Comparison of ENCODE assay signal across 18 cellular contexts in the genomic region with DNA sequence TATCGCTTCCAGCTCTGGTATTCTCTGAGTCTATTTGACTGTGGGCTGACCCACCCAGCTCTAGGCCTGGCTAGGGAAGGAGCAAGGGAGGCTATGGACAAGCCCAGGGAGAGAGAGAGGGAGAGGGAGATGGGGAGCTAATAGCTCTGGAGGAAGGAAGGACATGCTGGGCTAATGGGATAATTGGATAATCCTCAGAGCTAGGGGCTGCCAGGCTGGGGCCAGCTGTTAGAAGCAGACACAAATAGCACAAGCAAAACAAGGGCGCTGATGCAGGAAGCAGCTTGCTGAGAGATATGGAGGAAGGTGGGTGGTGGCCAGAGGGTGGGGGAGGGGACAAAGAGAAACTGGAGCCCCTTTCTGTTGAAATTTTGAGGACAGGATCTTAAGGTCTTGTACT. TPM values are rescaled to one million over a fixed set of nuclear protein-coding genes. Genes with fewer than 3 reads are reported as not detected.
DNase-seq lines count a peak whose midpoint lies in the region; ATAC-seq, FAIRE-seq and TF ChIP-seq lines count a peak whose summit lies in the region.
"Had no signal": no experiment of that assay in that cellular context is flagged by ENCODE, and none has a peak within 500 bp of the region (broad histone marks: within the 10 kb centered on the region; RNA-seq: fewer than 3 reads in every experiment).

No MANE protein-coding gene starts in this region.

- H3K27ac Mint-ChIP-seq in natural killer cell: no peak overlapping the region
- H3K27ac Mint-ChIP-seq: stimulated activated naive CD8-positive, alpha-beta T cell treated with anti-CD3 and anti-CD28 coated beads, Interleukin-15, Interleukin-2, amounts not matched to agents 100 ng/mL and 50 ng/mL, for 24 hours had no signal

- H2BK12ac ChIP-seq in neuronal stem cell (ENCODE audit: low read length): no peak overlapping the region

- no peak overlapping the region for H3K4me3 ChIP-seq in endothelial cell of umbilical vein (replicated peaks in 1 of 3; ENCODE audit: insufficient read depth in 1 of 3, low read depth in 1 of 3, low read length in 3 of 3)
- H3K4me3 ChIP-seq in neuronal stem cell (ENCODE audit: low read length in 2 of 2): no peak overlapping the region
- no peak overlapping the region for H3K4me3 ChIP-seq in mammary epithelial cell (replicated peaks in 1 of 3; ENCODE audit: insufficient read depth in 1 of 3, low read depth in 2 of 3, low read length in 3 of 3)
- H3K4me3 ChIP-seq: SK-N-MC had no signal

- no peaks in the 10 kb centered on the region for H3K9me3 ChIP-seq in endothelial cell of umbilical vein (replicated peaks; ENCODE audit: control insufficient read depth, insufficient read depth, low read length)
- no peaks in the 10 kb centered on the region for H3K9me3 ChIP-seq in neuronal stem cell (replicated peaks in 1 of 2; ENCODE audit: control insufficient read depth in 2 of 2, insufficient read depth in 1 of 2, low read depth in 1 of 2, low read length in 2 of 2)
- H3K9me3 ChIP-seq in mammary epithelial cell (replicated peaks; ENCODE audit: insufficient read depth, low read length): no peaks in the 10 kb centered on the region

- no CpG with 5 or more reads among the region's 2 CpGs for WGBS in neuronal stem cell (ENCODE audit: extremely low coverage in 2 of 2, insufficient read length in 2 of 2, insufficient replicate concordance in 1 of 2), 2 donors
- whole genome bisulfite sequencing in mammary epithelial cell (ENCODE audit: low coverage, missing lambda C conversion rate): 100% methylated on average over 2 of the region's 2 CpGs

- no peaks in the 10 kb centered on the region for H3K9me3 Mint-ChIP-seq in natural killer cell
- H3K9me3 Mint-ChIP-seq: stimulated activated naive CD8-positive, alpha-beta T cell treated with anti-CD3 and anti-CD28 coated beads, Interleukin-15, Interleukin-2, amounts not matched to agents 100 ng/mL and 50 ng/mL, for 24 hours had no signal

- H2BK120ac ChIP-seq in neuronal stem cell (ENCODE audit: low read depth, low read length): no peak overlapping the region

- dilution Hi-C loops in endothelial cell of umbilical vein (cut with MboI; ENCODE audit: extremely low pct_ligation_motif_present, low sequenced_read_pairs) (no loop called here), mammary epithelial cell (cut with HindIII; ENCODE audit: low sequenced_read_pairs) (no loop called here)

- no peak overlapping the region for H3K4me2 ChIP-seq in endothelial cell of umbilical vein (ENCODE audit: insufficient read depth, low read length)
- no peak overlapping the region for H3K4me2 ChIP-seq in neuronal stem cell (ENCODE audit: insufficient read depth, low read length, poor library complexity, severe bottlenecking)
- no peak overlapping the region for H3K4me2 ChIP-seq in mammary epithelial cell (ENCODE audit: insufficient read depth, low read depth, low read length)

- H3K9ac ChIP-seq in endothelial cell of umbilical vein (replicated peaks; ENCODE audit: extremely low read depth, insufficient read depth, low read length) (no peak overlapping the region), neuronal stem cell (ENCODE audit: low read depth, low read length, poor library complexity) (no peak overlapping the region), mammary epithelial cell (ENCODE audit: insufficient read depth, low read length) (no peak overlapping the region)

- H2AK5ac ChIP-seq in neuronal stem cell (ENCODE audit: low read depth, low read length): no peak overlapping the region

- H2BK5ac ChIP-seq in neuronal stem cell (ENCODE audit: low read length): no peak overlapping the region

- H3K4ac ChIP-seq in neuronal stem cell (ENCODE audit: low read length): no peak overlapping the region

- in situ Hi-C loops in mammary epithelial cell (cut with MboI; ENCODE audit: low sequenced_read_pairs in 2 of 2): no loop called here

- POLR2A ChIA-PET in endothelial cell of umbilical vein (lab: Charles Lee): interaction anchor here (0.6 to 1.1 kb wide), 2 partner anchors 79 to 1927 kb away, joined by 3 to 4 read pairs; no protein-coding TSS in a partner anchor

- H3K27me3 ChIP-seq in endothelial cell of umbilical vein (ENCODE audit: control insufficient read depth in 2 of 2, insufficient read depth in 2 of 2, low read length in 2 of 2) (no peaks in the 10 kb centered on the region), neuronal stem cell (ENCODE audit: control insufficient read depth in 3 of 3, insufficient read depth in 3 of 3, low read depth in 1 of 3, low read length in 3 of 3) (peaks cover 0 to 4% (median 2%) of the 10 kb centered on the region in 3 experiments), mammary epithelial cell (ENCODE audit: insufficient read depth, low read length) (peaks cover 2% of the 10 kb centered on the region)

- H2AFZ ChIP-seq in endothelial cell of umbilical vein (ENCODE audit: low read depth, low read length): peak overlapping the region; percentile 26
- peak overlapping the region; percentile 34 for H2AFZ ChIP-seq in neuronal stem cell (ENCODE audit: low read length)
- H2AFZ ChIP-seq in mammary epithelial cell (ENCODE audit: low read depth, low read length): no peak overlapping the region

- H4K20me1 ChIP-seq in endothelial cell of umbilical vein (replicated peaks; ENCODE audit: control insufficient read depth, extremely low read depth, insufficient read depth, low read length) (no peaks in the 10 kb centered on the region), mammary epithelial cell (ENCODE audit: insufficient read depth, low read length) (no peaks in the 10 kb centered on the region)

- no peak overlapping the region for H2BK15ac ChIP-seq in neuronal stem cell (ENCODE audit: low read length)

- BruUV-seq in endothelial cell of umbilical vein (replicated peaks; lab: Mats Ljungman, UMichigan): no TSS peak
- no TSS peak for BruUV-seq in mammary epithelial cell (replicated peaks; lab: Mats Ljungman, UMichigan)

- CTCF ChIA-PET in endothelial cell of umbilical vein (lab: Charles Lee): no interaction called here
- CTCF ChIA-PET in mammary epithelial cell (lab: Charles Lee; ENCODE audit: low non-redundant PET): no interaction called here

- peaks cover 0 to 6% of the 10 kb centered on the region in 2 donors for H3K4me1 Mint-ChIP-seq in natural killer cell

- H3K23ac ChIP-seq in neuronal stem cell (ENCODE audit: low read depth, low read length, poor library complexity): no peak overlapping the region

- H3K79me2 ChIP-seq in endothelial cell of umbilical vein (ENCODE audit: control insufficient read depth, insufficient read depth, low read length) (no peaks in the 10 kb centered on the region), mammary epithelial cell (ENCODE audit: insufficient read depth, low read length) (no peaks in the 10 kb centered on the region)

- no peaks in the 10 kb centered on the region for H3K36me3 Mint-ChIP-seq in natural killer cell

- no peak overlapping the region for H3K4me3 Mint-ChIP-seq in natural killer cell
- H3K4me3 Mint-ChIP-seq: stimulated activated naive CD8-positive, alpha-beta T cell treated with anti-CD3 and anti-CD28 coated beads, Interleukin-15, Interleukin-2, amounts not matched to agents 100 ng/mL and 50 ng/mL, for 24 hours had no signal

- no peak overlapping the region for H4K8ac ChIP-seq in neuronal stem cell (ENCODE audit: low read depth, low read length)

- intact Hi-C loops in endothelial cell of umbilical vein (cut with micrococcal nuclease) (no loop called here), mammary epithelial cell (cut with micrococcal nuclease) (no loop called here), natural killer cell (cut with micrococcal nuclease) (no loop called here)

- FAIRE-seq in endothelial cell of umbilical vein (lab: Jason Lieb, UNC): peak; percentile 24
- FAIRE-seq: colon, keratinocyte had no signal

- no peaks in the 10 kb centered on the region for H3K79me1 ChIP-seq in neuronal stem cell (ENCODE audit: low read depth, low read length)

- peaks cover 12% of the 10 kb centered on the region for H3K4me1 ChIP-seq in endothelial cell of umbilical vein (ENCODE audit: control insufficient read depth, extremely low read depth, insufficient read depth, low read length)
- H3K4me1 ChIP-seq in neuronal stem cell (ENCODE audit: control insufficient read depth in 2 of 2, insufficient read depth in 1 of 2, low read depth in 1 of 2, low read length in 2 of 2): peaks cover 12% of the 10 kb centered on the region in 2 donors
- H3K4me1 ChIP-seq in mammary epithelial cell (ENCODE audit: insufficient read depth, low read length): no peaks in the 10 kb centered on the region

- no peak overlapping the region for H3K14ac ChIP-seq in neuronal stem cell (ENCODE audit: low read length)

- no peaks in the 10 kb centered on the region for H3K9me1 ChIP-seq in endothelial cell of umbilical vein (replicated peaks; ENCODE audit: control insufficient read depth, extremely low read depth, insufficient read depth, low read length)

- H3K27ac ChIP-seq in endothelial cell of umbilical vein (ENCODE audit: insufficient read depth, low read depth, low read length) (peak overlapping the region; percentile 18), neuronal stem cell (replicated peaks; ENCODE audit: low read length) (no peak overlapping the region), mammary epithelial cell (ENCODE audit: insufficient read depth, low read depth, low read length) (no peak overlapping the region)
- H3K27ac ChIP-seq: SK-N-MC had no signal

- H3K36me3 ChIP-seq in endothelial cell of umbilical vein (ENCODE audit: control insufficient read depth in 2 of 2, extremely low read depth in 1 of 2, insufficient read depth in 2 of 2, low read length in 2 of 2) (no peaks in the 10 kb centered on the region), neuronal stem cell (replicated peaks in 1 of 2; ENCODE audit: control insufficient read depth in 2 of 2, insufficient read depth in 2 of 2, low read length in 2 of 2) (no peaks in the 10 kb centered on the region), mammary epithelial cell (ENCODE audit: insufficient read depth, low read length) (no peaks in the 10 kb centered on the region)

- ATAC-seq in natural killer cell: no peak

- peak; percentile 53 to 55 for DNase-seq in Kasumi-1 (lab: John Stamatoyannopoulos, UW)
- DNase-seq in NCI-H748 (lab: John Stamatoyannopoulos, UW; ENCODE audit: unreplicated experiment): peak; percentile 86
- peak; percentile 83 for DNase-seq in endothelial cell of umbilical vein (ENCODE audit: low read depth, low spot score)
- no peak for DNase-seq in neuronal stem cell (ENCODE audit: low spot score)
- DNase-seq in mammary epithelial cell: no peak
- DNase-seq in hepatic stellate cell (ENCODE audit: low spot score): no peak
- no peak for DNase-seq in natural killer cell
- DNase-seq in GF-D8 (lab: John Stamatoyannopoulos, UW): no peak
- DNase-seq: activated naive CD4-positive, alpha-beta T cell; Calu3; HCEC 1CT; NCI-H345; stimulated activated CD4-positive, alpha-beta T cell treated with anti-CD3 and anti-CD28 coated beads, Interleukin-2, amount 100 ng/mL, for 24 hours had no signal

- TF ChIP-seq POLR2A in endothelial cell of umbilical vein (IDR thresholded peaks at IDR 0.05; ENCODE audit: low read depth, low read length): no peak

- no peak overlapping the region for H4K91ac ChIP-seq in neuronal stem cell (ENCODE audit: low read depth, low read length, poor library complexity)

- no peak for TF ChIP-seq CTCF in endothelial cell of umbilical vein (IDR thresholded peaks at IDR 0.05; ENCODE audit: extremely low read depth in 1 of 2, insufficient read depth in 1 of 2, low read depth in 1 of 2, low read length in 2 of 2)
- no peak for TF ChIP-seq CTCF in mammary epithelial cell (conservative IDR thresholded peaks at IDR 0.05 in 1 of 2, IDR thresholded peaks at IDR 0.05 in 1 of 2; ENCODE audit: extremely low read depth in 1 of 2, insufficient read depth in 1 of 2, low read depth in 1 of 2, low read length in 2 of 2)
- no peak for TF ChIP-seq CTCF in natural killer cell (IDR thresholded peaks at IDR 0.05)

- H3K27me3 Mint-ChIP-seq in natural killer cell (ENCODE audit: low read depth in 2 of 2): no peaks in the 10 kb centered on the region
- H3K27me3 Mint-ChIP-seq: stimulated activated naive CD8-positive, alpha-beta T cell treated with anti-CD3 and anti-CD28 coated beads, Interleukin-15, Interleukin-2, amounts not matched to agents 100 ng/mL and 50 ng/mL, for 24 hours had no signal

- no peak overlapping the region for H3K18ac ChIP-seq in neuronal stem cell (ENCODE audit: low read length)

RNA-seq across cellular contexts. Expression of gene ADORA2A, which starts 23.2 kb away (rescaled TPM):
- total RNA-seq in endothelial cell of umbilical vein (17.1 and 20.0 TPM in 2 replicates), mammary epithelial cell (1 to 10 TPM; 1.2 to 1.8 TPM), natural killer cell (10 to 100 TPM; 11.0 to 15.0 (median 11.7) TPM)
- polyA plus RNA-seq in endothelial cell of umbilical vein (33.1 and 45.3 TPM in 2 replicates), mammary epithelial cell (0.40 TPM)
- 13.5 and 16.6 TPM in 2 replicates for polyA plus RNA-seq in endothelial cell of umbilical vein (2011; cell fraction: cytosol; rRNA removed)
- 14.3 and 15.7 TPM in 2 replicates for polyA plus RNA-seq in endothelial cell of umbilical vein (2011; cell fraction: nucleus; rRNA removed)
- polyA plus RNA-seq in endothelial cell of umbilical vein (2012): 2.9 and 3.6 TPM in 2 replicates
- polyA minus RNA-seq in endothelial cell of umbilical vein (34.9 TPM in 2 replicates), mammary epithelial cell (not detected)
- not detected for polyA minus RNA-seq in endothelial cell of umbilical vein (2011; cell fraction: cytosol; rRNA and poly(A)+ RNA removed)
- 10.3 and 12.8 TPM in 2 replicates for polyA minus RNA-seq in endothelial cell of umbilical vein (2011; cell fraction: nucleus; rRNA and poly(A)+ RNA removed)
- polyA plus RNA-seq in neuronal stem cell (2013, experiment 1 of 2): 2.9 TPM
- polyA plus RNA-seq in neuronal stem cell (2013, experiment 2 of 2): 3.1 TPM

RNA-seq across cellular contexts. Expression of gene UPB1, which starts 44.5 kb away (rescaled TPM):
- total RNA-seq in endothelial cell of umbilical vein (0.30 and 0.80 TPM in 2 replicates), mammary epithelial cell (not detected), natural killer cell (1 to 10 TPM in 1 of 3 donors, under 1 TPM in 2; 0.33 to 1.6 (median 0.50) TPM)
- polyA plus RNA-seq in endothelial cell of umbilical vein (0.27 and 0.30 TPM in 2 replicates), mammary epithelial cell (not detected)
- 0.08 and 0.18 TPM in 2 replicates for polyA plus RNA-seq in endothelial cell of umbilical vein (2011; cell fraction: cytosol; rRNA removed)
- polyA plus RNA-seq in endothelial cell of umbilical vein (2011; cell fraction: nucleus; rRNA removed): 0.82 and 1.1 TPM in 2 replicates
- 0.09 TPM in 1 of 2 replicates, not detected in the other for polyA plus RNA-seq in endothelial cell of umbilical vein (2012)
- polyA minus RNA-seq in endothelial cell of umbilical vein (0.19 and 0.57 TPM in 2 replicates), mammary epithelial cell (not detected)
- not detected for polyA minus RNA-seq in endothelial cell of umbilical vein (2011; cell fraction: cytosol; rRNA and poly(A)+ RNA removed)
- polyA minus RNA-seq in endothelial cell of umbilical vein (2011; cell fraction: nucleus; rRNA and poly(A)+ RNA removed): 0.58 and 1.5 TPM in 2 replicates
- 0.21 TPM for polyA plus RNA-seq in neuronal stem cell (2013, experiment 1 of 2)
- polyA plus RNA-seq in neuronal stem cell (2013, experiment 2 of 2): 0.12 TPM
- total RNA-seq: osteocyte had no signal
- polyA plus RNA-seq: keratinocyte had no signal

Comparison
In these comparisons a context has a peak if more than half of its experiments do, and no peak if none do; other contexts are left out.
1. DNase-seq: peak in Kasumi-1 (2 of 2), NCI-H748 (single experiment) and endothelial cell of umbilical vein (single experiment); none in neuronal stem cell (single experiment), mammary epithelial cell (single experiment), hepatic stellate cell (single experiment), natural killer cell (single experiment) and GF-D8 (single experiment).